9 cellular contexts compared by ENCODE assay signal in genomic region chr1:234658143-234658542, GRCh38. TPM values are rescaled to one million over a fixed set of nuclear protein-coding genes. Genes with fewer than 3 reads are reported as not detected.
A peak's percentile ranks its signal among the peaks of the same experiment; 100 is the strongest.
DNase-seq lines count a peak whose midpoint lies in the region; ATAC-seq, FAIRE-seq and TF ChIP-seq lines count a peak whose summit lies in the region.
"Had no signal": no experiment of that assay in that cellular context is flagged by ENCODE, and none has a peak within 500 bp of the region (broad histone marks: within the 10 kb centered on the region; RNA-seq: fewer than 3 reads in every experiment).

No MANE protein-coding gene starts in this region.

- H3K9me3 ChIP-seq in pancreas, result no peaks in the 10 kb centered on the region

- no peaks in the 10 kb centered on the region for H3K36me3 Mint-ChIP-seq in stimulated activated naive B cell treated with anti-CD40 and anti-IgM and Interleukin-4, amounts not matched to agents 10 μg/mL and 1 μg/mL and 100 μg/mL, for 72 hours
- H3K36me3 Mint-ChIP-seq in activated naive CD4-positive, alpha-beta T cell treated with anti-CD3 and anti-CD28 coated beads, Interleukin-2, amount 50 U/mL, for 72 hours, result no peaks in the 10 kb centered on the region

- H3K36me3 ChIP-seq in pancreas, result no peaks in the 10 kb centered on the region

- peaks cover 18 to 19% of the 10 kb centered on the region in 2 donors for H3K4me1 Mint-ChIP-seq in stimulated activated naive B cell treated with anti-CD40 and anti-IgM and Interleukin-4, amounts not matched to agents 10 μg/mL and 1 μg/mL and 100 μg/mL, for 72 hours

- H3K27ac Mint-ChIP-seq in stimulated activated naive B cell treated with anti-CD40 and anti-IgM and Interleukin-4, amounts not matched to agents 10 μg/mL and 1 μg/mL and 100 μg/mL, for 72 hours, result no peak overlapping the region
- no peak overlapping the region for H3K27ac Mint-ChIP-seq in activated naive CD4-positive, alpha-beta T cell treated with anti-CD3 and anti-CD28 coated beads, Interleukin-2, amount 50 U/mL, for 72 hours

- WGBS in pancreas, 2 donors, result 14 to 20% methylated on average over 3 of the region's 3 CpGs

- FAIRE-seq in RCC 7860 (lab: Jason Lieb, UNC) (no peak), pancreas (lab: Jason Lieb, UNC) (no peak)

- H3K4me1 ChIP-seq in pancreas, result peaks cover 15 to 16% (median 16%) of the 10 kb centered on the region in 3 donors

- no peaks in the 10 kb centered on the region for H3K9me3 Mint-ChIP-seq in stimulated activated naive B cell treated with anti-CD40 and anti-IgM and Interleukin-4, amounts not matched to agents 10 μg/mL and 1 μg/mL and 100 μg/mL, for 72 hours
- no peaks in the 10 kb centered on the region for H3K9me3 Mint-ChIP-seq in activated naive CD4-positive, alpha-beta T cell treated with anti-CD3 and anti-CD28 coated beads, Interleukin-2, amount 50 U/mL, for 72 hours

- H3K27me3 ChIP-seq in pancreas, result no peaks in the 10 kb centered on the region

- intact Hi-C loops in pancreas (cut with DNase I), result no loop called here

- no peak for TF ChIP-seq CTCF in pancreas (IDR thresholded peaks at IDR 0.05)

- no peaks in the 10 kb centered on the region for H3K27me3 Mint-ChIP-seq in stimulated activated naive B cell treated with anti-CD40 and anti-IgM and Interleukin-4, amounts not matched to agents 10 μg/mL and 1 μg/mL and 100 μg/mL, for 72 hours

- DNase-seq in DMS53 treated with DMSO at 0.1 percent for 48 hours (lab: John Stamatoyannopoulos, UW; ENCODE audit: unreplicated experiment) (peak; percentile 8), RCC 7860 (ENCODE audit: low spot score) (peak; percentile 73), fibroblast of gingiva (ENCODE audit: low read depth) (peak; percentile 68), pancreas (peak; percentile 62 to 83 (median 78)), AML-193 (lab: John Stamatoyannopoulos, UW) (no peak), NOMO-1 treated with DMSO at 0.1 percent for 48 hours (lab: John Stamatoyannopoulos, UW; ENCODE audit: unreplicated experiment) (no peak)
- DNase-seq in stimulated activated naive B cell treated with anti-CD40 and anti-IgM and Interleukin-4, amounts not matched to agents 10 μg/mL and 1 μg/mL and 100 μg/mL, for 72 hours, result no peak
- no peak for DNase-seq in activated naive CD4-positive, alpha-beta T cell treated with anti-CD3 and anti-CD28 coated beads, Interleukin-2, amount 50 U/mL, for 72 hours (ENCODE audit: low spot score in 2 of 2)
- DNase-seq: DND-41 had no signal

- H3K4me3 Mint-ChIP-seq in stimulated activated naive B cell treated with anti-CD40 and anti-IgM and Interleukin-4, amounts not matched to agents 10 μg/mL and 1 μg/mL and 100 μg/mL, for 72 hours, result no peak overlapping the region

- peak; percentile 82 to 95 (median 94) for ATAC-seq in pancreas
- no peak for ATAC-seq in stimulated activated naive B cell treated with anti-CD40 and anti-IgM and Interleukin-4, amounts not matched to agents 10 μg/mL and 1 μg/mL and 100 μg/mL, for 72 hours (replicated peaks)
- no peak for ATAC-seq in activated naive CD4-positive, alpha-beta T cell treated with anti-CD3 and anti-CD28 coated beads, Interleukin-2, amount 50 U/mL, for 72 hours

- peak overlapping the region; percentile 43 to 82 (median 66) for H3K27ac ChIP-seq in pancreas

- H3K4me3 ChIP-seq in pancreas, result no peak overlapping the region

RNA-seq across cellular contexts. Expression of gene IRF2BP2, which starts 48.2 kb away (rescaled TPM):
- total RNA-seq in pancreas, result 10 to 100 TPM; 47.0 to 95.6 (median 55.0) TPM
- polyA plus RNA-seq in pancreas, result 10 to 100 TPM; 57.2 to 93.6 TPM
- 100 to 1,000 TPM in 1 of 2 donors, 10 to 100 TPM in 1; 97.3 to 176 TPM for total RNA-seq in activated naive CD4-positive, alpha-beta T cell treated with anti-CD3 and anti-CD28 coated beads, Interleukin-2, amount 50 U/mL, for 72 hours

Comparison
In these comparisons a context has a peak if more than half of its experiments do, and no peak if none do; other contexts are left out.
1. DNase-seq: peak in DMS53 treated with DMSO at 0.1 percent for 48 hours (single experiment), RCC 7860 (single experiment), fibroblast of gingiva (single experiment) and pancreas (6 of 6); none in stimulated activated naive B cell treated with anti-CD40 and anti-IgM and Interleukin-4, amounts not matched to agents 10 μg/mL and 1 μg/mL and 100 μg/mL, for 72 hours (single experiment), activated naive CD4-positive, alpha-beta T cell treated with anti-CD3 and anti-CD28 coated beads, Interleukin-2, amount 50 U/mL, for 72 hours (0 of 2), AML-193 (0 of 2) and NOMO-1 treated with DMSO at 0.1 percent for 48 hours (single experiment).
2. ATAC-seq: peak in pancreas (4 of 4); none in stimulated activated naive B cell treated with anti-CD40 and anti-IgM and Interleukin-4, amounts not matched to agents 10 μg/mL and 1 μg/mL and 100 μg/mL, for 72 hours (0 of 2) and activated naive CD4-positive, alpha-beta T cell treated with anti-CD3 and anti-CD28 coated beads, Interleukin-2, amount 50 U/mL, for 72 hours (0 of 2).